In genomic region chr2:228066416-228066815, GRCh38 we compare ENCODE assay signal across 22 cellular contexts.
"Had no signal": no experiment of that assay in that cellular context is flagged by ENCODE, and none has a peak within 500 bp of the region (broad histone marks: within the 10 kb centered on the region; RNA-seq: fewer than 3 reads in every experiment).

No MANE protein-coding gene starts in this region.

- H3K27ac ChIP-seq: hepatocyte, left lung, lower lobe of right lung, ovary, right atrium auricular region, right lobe of liver, stomach, testis, thyroid gland, transverse colon, upper lobe of left lung, vagina had no signal

- ATAC-seq: left lung; lower lobe of right lung; naive thymus-derived CD8-positive, alpha-beta T cell; right lobe of liver; stimulated activated naive B cell treated with anti-CD40 and anti-IgM and Interleukin-4, amounts not matched to agents 10 μg/mL and 1 μg/mL and 100 μg/mL, for 72 hours; stimulated activated naive CD8-positive, alpha-beta T cell treated with anti-CD3 and anti-CD28 coated beads, Interleukin-15, Interleukin-2, amounts not matched to agents 100 U/mL and 50 U/mL, for 24 hours had no signal

- H3K4me3 Mint-ChIP-seq: naive thymus-derived CD8-positive, alpha-beta T cell; nephron; stimulated activated naive B cell treated with anti-CD40 and anti-IgM and Interleukin-4, amounts not matched to agents 10 μg/mL and 1 μg/mL and 100 μg/mL, for 72 hours had no signal

- H3K36me3 Mint-ChIP-seq: naive thymus-derived CD8-positive, alpha-beta T cell; stimulated activated naive B cell treated with anti-CD40 and anti-IgM and Interleukin-4, amounts not matched to agents 10 μg/mL and 1 μg/mL and 100 μg/mL, for 72 hours had no signal

- H2AFZ ChIP-seq: hepatocyte had no signal

- H3K36me3 ChIP-seq: left lung, lower lobe of right lung, ovary, right atrium auricular region, right lobe of liver, stomach, thyroid gland, transverse colon, upper lobe of left lung, vagina had no signal

- H3K79me2 ChIP-seq: hepatocyte had no signal

- H3K27ac Mint-ChIP-seq: naive thymus-derived CD8-positive, alpha-beta T cell; nephron; progenitor cell of endocrine pancreas; stimulated activated naive B cell treated with anti-CD40 and anti-IgM and Interleukin-4, amounts not matched to agents 10 μg/mL and 1 μg/mL and 100 μg/mL, for 72 hours had no signal

- H3K27me3 ChIP-seq: hepatocyte, left lung, ovary, right atrium auricular region, right lobe of liver, testis, thyroid gland, transverse colon, upper lobe of left lung, vagina had no signal

- H3K4me2 ChIP-seq: hepatocyte, smooth muscle cell had no signal

- H3K4me3 ChIP-seq: hepatocyte, left lung, lower lobe of right lung, ovary, right atrium auricular region, right lobe of liver, smooth muscle cell, stomach, testis, thyroid gland, transverse colon, upper lobe of left lung, vagina had no signal

- H3K27me3 Mint-ChIP-seq: naive thymus-derived CD8-positive, alpha-beta T cell; progenitor cell of endocrine pancreas; stimulated activated naive B cell treated with anti-CD40 and anti-IgM and Interleukin-4, amounts not matched to agents 10 μg/mL and 1 μg/mL and 100 μg/mL, for 72 hours had no signal

- DNase-seq: islet precursor cell; left lung; lower lobe of right lung; mesenchymal stem cell; naive thymus-derived CD8-positive, alpha-beta T cell; ovary; right lobe of liver; stimulated activated CD4-positive, alpha-beta T cell treated with anti-CD3 and anti-CD28 coated beads, Interleukin-1b, Interleukin-23, amount 100 ng/mL, for 48 hours; stimulated activated CD4-positive, alpha-beta T cell treated with anti-CD3 and anti-CD28 coated beads, Interleukin-2, amount 100 ng/mL, for 48 hours; stimulated activated naive B cell treated with anti-CD40 and anti-IgM and Interleukin-4, amounts not matched to agents 10 μg/mL and 1 μg/mL and 100 μg/mL, for 72 hours; stimulated activated naive CD8-positive, alpha-beta T cell treated with anti-CD3 and anti-CD28 coated beads, Interleukin-15, Interleukin-2, amounts not matched to agents 100 U/mL and 50 U/mL, for 24 hours; stomach; testis; thyroid gland; transverse colon had no signal

- H3K4me1 Mint-ChIP-seq: naive thymus-derived CD8-positive, alpha-beta T cell; nephron; stimulated activated naive B cell treated with anti-CD40 and anti-IgM and Interleukin-4, amounts not matched to agents 10 μg/mL and 1 μg/mL and 100 μg/mL, for 72 hours had no signal

- H3K4me1 ChIP-seq: left lung, lower lobe of right lung, right atrium auricular region, right lobe of liver, stomach, testis, thyroid gland, transverse colon, upper lobe of left lung, vagina had no signal

- H3K9me3 Mint-ChIP-seq: nephron; stimulated activated naive B cell treated with anti-CD40 and anti-IgM and Interleukin-4, amounts not matched to agents 10 μg/mL and 1 μg/mL and 100 μg/mL, for 72 hours had no signal
